In the genomic region with DNA sequence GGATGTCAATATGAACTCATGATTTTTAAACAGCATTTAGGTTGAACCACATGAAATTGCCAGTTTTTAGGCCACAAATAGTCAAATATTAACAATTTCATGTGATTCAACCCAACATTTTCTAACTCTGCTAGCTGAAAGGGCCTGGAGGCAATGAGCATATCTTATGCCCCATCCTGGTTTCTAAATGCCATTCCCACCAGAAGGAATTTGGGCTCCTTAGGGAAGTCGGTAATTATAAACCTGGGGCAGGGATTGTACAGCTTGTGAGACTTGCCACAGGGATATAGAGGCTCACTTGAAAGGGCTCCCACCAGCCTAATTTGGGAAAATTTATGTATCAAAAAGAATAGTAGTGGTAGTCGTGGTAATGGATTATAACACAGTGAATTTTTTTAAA, we compare ENCODE assay signal across 21 cellular contexts.
DNase-seq lines count a peak whose midpoint lies in the region; ATAC-seq and TF ChIP-seq lines count a peak whose summit lies in the region.
"Had no signal": no experiment of that assay in that cellular context is flagged by ENCODE, and none has a peak within 500 bp of the region (broad histone marks: within the 10 kb centered on the region; RNA-seq: fewer than 3 reads in every experiment).

No MANE protein-coding gene starts in this region.

- H3K9ac ChIP-seq in PC-3 (ENCODE audit: low read length), result 0 out of 2 replicates have a peak overlapping the region, but pooled peaks have one; percentile 10
- H3K9ac ChIP-seq: SK-N-SH had no signal

- intact Hi-C loops in PC-3 (cut with micrococcal nuclease), result no loop called here

- H3K36me3 ChIP-seq in PC-3 (ENCODE audit: low read depth, low read length), result no peaks in the 10 kb centered on the region

- no TSS peak for BruUV-seq in PC-3 (replicated peaks; lab: Mats Ljungman, UMichigan)

- ATAC-seq in PC-3 (peak; percentile 88), GM21390 (IDR thresholded peaks at IDR 0.05; ENCODE audit: unreplicated experiment) (no peak), esophagus mucosa (no peak)
- ATAC-seq: K562 had no signal

- H4K20me1 ChIP-seq in PC-3 (ENCODE audit: low read length), result no peaks in the 10 kb centered on the region

- TF ChIP-seq CTCF in PC-3 (conservative IDR thresholded peaks at IDR 0.05; ENCODE audit: low read depth, low read length), result no peak

- peak overlapping the region; percentile 50 for H3K4me2 ChIP-seq in PC-3 (ENCODE audit: low read length)
- H3K4me2 ChIP-seq: SK-N-SH had no signal

- CTCF ChIA-PET in PC-3 (lab: Charles Lee), result no interaction called here

- no peaks in the 10 kb centered on the region for H3K9me3 ChIP-seq in PC-3 (ENCODE audit: low read length)
- H3K9me3 ChIP-seq: SK-N-SH had no signal

- peaks cover 17% of the 10 kb centered on the region for H3K4me1 ChIP-seq in PC-3 (ENCODE audit: insufficient read depth, low read length)

- H3K27me3 ChIP-seq in PC-3 (ENCODE audit: low read length), result no peaks in the 10 kb centered on the region

- H3F3A ChIP-seq in PC-3 (ENCODE audit: low read length, unreplicated experiment), result no peaks in the 10 kb centered on the region

- H3K27ac ChIP-seq in PC-3 (ENCODE audit: low read length), result peak overlapping the region; percentile 76

- in situ Hi-C loops in ACHN (cut with HindIII; ENCODE audit: low pct_ligation_motif_present, low pct_unique_long_range_greater_than_20kb, low sequenced_read_pairs), result no loop called here

- H3K79me2 ChIP-seq in PC-3 (ENCODE audit: low read length), result no peaks in the 10 kb centered on the region

- DNase-seq in ACHN (peak; percentile 82), PC-3 (peak; percentile 30), glomerular visceral epithelial cell (ENCODE audit: extremely low spot score) (peak; percentile 78), renal cortical epithelial cell (ENCODE audit: low read depth) (peak; percentile 89), AG08396 (ENCODE audit: low spot score) (no peak)
- DNase-seq: C1 segment of cervical spinal cord; CD4-positive, alpha-beta memory T cell; COR-L47; DMS53; Kasumi-1; MV-4-11; NCI-H1105; NCI-H146; NCI-H2029; NCI-H446 treated with DMSO at 0.1 percent for 48 hours; NCI-H526; SK-N-SH; SW 1271 had no signal

- H3K4me3 ChIP-seq in PC-3 (ENCODE audit: low read length), result peak overlapping the region; percentile 14; the same call in 1 of the 2 replicates
- H3K4me3 ChIP-seq: K562 had no signal

- H3K9me2 ChIP-seq in PC-3 (replicated peaks; ENCODE audit: low read length), result no peaks in the 10 kb centered on the region
- H3K9me2 ChIP-seq: SK-N-SH had no signal

- POLR2A ChIA-PET in PC-3 (lab: Charles Lee; ENCODE audit: unreplicated experiment), result interaction anchor here (0.6 kb wide), 1 partner anchor 725 kb away, joined by 19 read pairs; no protein-coding TSS in a partner anchor

- H2AFZ ChIP-seq in PC-3 (ENCODE audit: low read length), result no peak overlapping the region
